Comparison of ENCODE assay signal across 20 cellular contexts in the genomic region with DNA sequence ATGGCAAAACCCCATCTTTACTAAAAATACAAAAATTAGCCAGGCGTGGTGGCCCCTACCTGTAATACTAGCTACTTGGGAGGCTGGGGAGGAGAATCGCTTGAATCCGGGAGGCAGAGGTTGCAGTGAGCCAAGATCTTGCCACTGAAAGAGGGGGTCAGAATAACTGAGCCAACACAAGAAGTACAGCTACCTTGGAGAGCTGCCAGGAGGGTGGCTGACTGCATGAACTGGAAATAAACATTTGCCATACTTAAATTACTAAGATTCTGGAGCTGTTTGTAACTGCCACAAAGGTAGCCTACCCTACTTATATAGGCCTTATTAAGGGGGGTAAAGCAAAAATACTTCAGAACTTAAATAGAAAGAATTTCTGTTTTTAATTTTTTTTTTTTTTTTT. TPM values are rescaled to one million over a fixed set of nuclear protein-coding genes. Genes with fewer than 3 reads are reported as not detected.
DNase-seq lines count a peak whose midpoint lies in the region; TF ChIP-seq lines count a peak whose summit lies in the region.
"Had no signal": no experiment of that assay in that cellular context is flagged by ENCODE, and none has a peak within 500 bp of the region (broad histone marks: within the 10 kb centered on the region; RNA-seq: fewer than 3 reads in every experiment).

No MANE protein-coding gene starts in this region.

- H3K27ac Mint-ChIP-seq in activated naive CD4-positive, alpha-beta T cell treated with anti-CD3 and anti-CD28 coated beads for 36 hours, result no peak overlapping the region
- H3K27ac Mint-ChIP-seq in activated naive CD8-positive, alpha-beta T cell treated with anti-CD3 and anti-CD28 coated beads for 36 hours, result no peak overlapping the region
- no peak overlapping the region for H3K27ac Mint-ChIP-seq in CD8-positive, alpha-beta memory T cell
- H3K27ac Mint-ChIP-seq: activated CD4-positive, alpha-beta memory T cell treated with anti-CD3 and anti-CD28 coated beads, Interleukin-2, amount 10 ng/mL, durations not matched to agents 7 days and 5 days; activated T-cell treated with anti-CD3 and anti-CD28 coated beads, Interleukin-2, amount 50 U/mL, for 72 hours; stimulated activated naive CD8-positive, alpha-beta T cell treated with anti-CD3 and anti-CD28 coated beads, Interleukin-15, amount 100 ng/mL, for 72 hours had no signal

- no peak overlapping the region for H3K27ac ChIP-seq in cardiac muscle cell
- no peak overlapping the region for H3K27ac ChIP-seq in right atrium auricular region
- peak overlapping the region in 2 of 3 donors; percentile 56 to 61 for H3K27ac ChIP-seq in thyroid gland
- H3K27ac ChIP-seq in CD8-positive, alpha-beta memory T cell (ENCODE audit: low read depth, low read length), result no peak overlapping the region
- H3K27ac ChIP-seq: colonic mucosa, pancreas, vagina had no signal

- H3K4me1 ChIP-seq in cardiac muscle cell (ENCODE audit: low read depth) (no peaks in the 10 kb centered on the region), right atrium auricular region (no peaks in the 10 kb centered on the region), adipocyte (ENCODE audit: control insufficient read depth, insufficient read depth, low read length) (peaks cover 3% of the 10 kb centered on the region), thyroid gland (peaks cover 22 to 28% of the 10 kb centered on the region in 2 donors)
- no peaks in the 10 kb centered on the region for H3K4me1 ChIP-seq in CD8-positive, alpha-beta memory T cell (ENCODE audit: insufficient read depth, low read length)
- H3K4me1 ChIP-seq: colonic mucosa, pancreas, vagina had no signal

- H3K9ac ChIP-seq in adipocyte (ENCODE audit: low read length), result no peak overlapping the region

- TF ChIP-seq POLR2A in thyroid gland (IDR thresholded peaks at IDR 0.05), result no peak

- WGBS in thyroid gland, 2 donors, result 38 to 58% methylated on average over 3 of the region's 3 CpGs

- intact Hi-C loops in thyroid gland (cut with DNase I), result loop anchor here (5.0 kb wide), 1 partner anchor 47 kb away; no protein-coding TSS in a partner anchor
- intact Hi-C loops in activated naive CD4-positive, alpha-beta T cell treated with anti-CD3 and anti-CD28 coated beads for 36 hours (cut with micrococcal nuclease), result no loop called here

- H3K36me3 ChIP-seq in cardiac muscle cell (no peaks in the 10 kb centered on the region), right atrium auricular region (no peaks in the 10 kb centered on the region), adipocyte (ENCODE audit: control insufficient read depth, insufficient read depth, low read length, severe bottlenecking) (no peaks in the 10 kb centered on the region), thyroid gland (no peaks in the 10 kb centered on the region)
- H3K36me3 ChIP-seq in CD8-positive, alpha-beta memory T cell (ENCODE audit: insufficient read depth, low read length), result no peaks in the 10 kb centered on the region
- H3K36me3 ChIP-seq: colonic mucosa, pancreas, vagina had no signal

- TF ChIP-seq CTCF in cardiac muscle cell (IDR thresholded peaks at IDR 0.05; ENCODE audit: low read depth, low read length) (no peak), right atrium auricular region (IDR thresholded peaks at IDR 0.05) (no peak), fibroblast of pulmonary artery (IDR thresholded peaks at IDR 0.05; ENCODE audit: low read length, missing control alignments) (no peak), thyroid gland (IDR thresholded peaks at IDR 0.05) (no peak)

- H3K4me1 Mint-ChIP-seq in activated naive CD4-positive, alpha-beta T cell treated with anti-CD3 and anti-CD28 coated beads for 36 hours (ENCODE audit: low read depth), result no peaks in the 10 kb centered on the region
- no peaks in the 10 kb centered on the region for H3K4me1 Mint-ChIP-seq in activated naive CD8-positive, alpha-beta T cell treated with anti-CD3 and anti-CD28 coated beads for 36 hours
- H3K4me1 Mint-ChIP-seq in CD8-positive, alpha-beta memory T cell, result no peaks in the 10 kb centered on the region
- H3K4me1 Mint-ChIP-seq: activated CD4-positive, alpha-beta memory T cell treated with anti-CD3 and anti-CD28 coated beads, Interleukin-2, amount 10 ng/mL, durations not matched to agents 7 days and 5 days; stimulated activated naive CD8-positive, alpha-beta T cell treated with anti-CD3 and anti-CD28 coated beads, Interleukin-15, amount 100 ng/mL, for 72 hours had no signal

- H3K36me3 Mint-ChIP-seq in activated naive CD4-positive, alpha-beta T cell treated with anti-CD3 and anti-CD28 coated beads for 36 hours (ENCODE audit: low read depth), result no peaks in the 10 kb centered on the region
- no peaks in the 10 kb centered on the region for H3K36me3 Mint-ChIP-seq in activated naive CD8-positive, alpha-beta T cell treated with anti-CD3 and anti-CD28 coated beads for 36 hours
- H3K36me3 Mint-ChIP-seq in CD8-positive, alpha-beta memory T cell, result no peaks in the 10 kb centered on the region

- H3K9me3 ChIP-seq in cardiac muscle cell (ENCODE audit: low read depth) (no peaks in the 10 kb centered on the region), right atrium auricular region (no peaks in the 10 kb centered on the region), adipocyte (ENCODE audit: control insufficient read depth, low read length) (peaks cover 7% of the 10 kb centered on the region), thyroid gland (no peaks in the 10 kb centered on the region)
- no peaks in the 10 kb centered on the region for H3K9me3 ChIP-seq in CD8-positive, alpha-beta memory T cell (ENCODE audit: low read length)
- H3K9me3 ChIP-seq: Caco-2, colonic mucosa, pancreas, vagina had no signal

- H3K9me3 Mint-ChIP-seq in activated naive CD4-positive, alpha-beta T cell treated with anti-CD3 and anti-CD28 coated beads for 36 hours, result no peaks in the 10 kb centered on the region
- H3K9me3 Mint-ChIP-seq in activated naive CD8-positive, alpha-beta T cell treated with anti-CD3 and anti-CD28 coated beads for 36 hours, result no peaks in the 10 kb centered on the region
- H3K9me3 Mint-ChIP-seq in CD8-positive, alpha-beta memory T cell, result no peaks in the 10 kb centered on the region
- H3K9me3 Mint-ChIP-seq: activated CD4-positive, alpha-beta memory T cell treated with anti-CD3 and anti-CD28 coated beads, Interleukin-2, amount 10 ng/mL, durations not matched to agents 7 days and 5 days; activated T-cell treated with anti-CD3 and anti-CD28 coated beads, Interleukin-2, amount 50 U/mL, for 72 hours; stimulated activated naive CD8-positive, alpha-beta T cell treated with anti-CD3 and anti-CD28 coated beads, Interleukin-15, amount 100 ng/mL, for 72 hours had no signal

- H3K4me3 Mint-ChIP-seq in activated naive CD4-positive, alpha-beta T cell treated with anti-CD3 and anti-CD28 coated beads for 36 hours, result no peak overlapping the region
- no peak overlapping the region for H3K4me3 Mint-ChIP-seq in activated naive CD8-positive, alpha-beta T cell treated with anti-CD3 and anti-CD28 coated beads for 36 hours
- no peak overlapping the region for H3K4me3 Mint-ChIP-seq in CD8-positive, alpha-beta memory T cell
- H3K4me3 Mint-ChIP-seq: activated CD4-positive, alpha-beta memory T cell treated with anti-CD3 and anti-CD28 coated beads, Interleukin-2, amount 10 ng/mL, durations not matched to agents 7 days and 5 days; activated T-cell treated with anti-CD3 and anti-CD28 coated beads, Interleukin-2, amount 50 U/mL, for 72 hours; stimulated activated naive CD8-positive, alpha-beta T cell treated with anti-CD3 and anti-CD28 coated beads, Interleukin-15, amount 100 ng/mL, for 72 hours had no signal

- H3K27me3 Mint-ChIP-seq in activated naive CD4-positive, alpha-beta T cell treated with anti-CD3 and anti-CD28 coated beads for 36 hours (ENCODE audit: low read depth), result no peaks in the 10 kb centered on the region
- no peaks in the 10 kb centered on the region for H3K27me3 Mint-ChIP-seq in activated naive CD8-positive, alpha-beta T cell treated with anti-CD3 and anti-CD28 coated beads for 36 hours
- H3K27me3 Mint-ChIP-seq in CD8-positive, alpha-beta memory T cell, result peaks cover under 1 to 2% of the 10 kb centered on the region in 2 donors
- H3K27me3 Mint-ChIP-seq: activated CD4-positive, alpha-beta memory T cell treated with anti-CD3 and anti-CD28 coated beads, Interleukin-2, amount 10 ng/mL, durations not matched to agents 7 days and 5 days; stimulated activated naive CD8-positive, alpha-beta T cell treated with anti-CD3 and anti-CD28 coated beads, Interleukin-15, amount 100 ng/mL, for 72 hours had no signal

- CTCF ChIA-PET in activated naive CD4-positive, alpha-beta T cell treated with anti-CD3 and anti-CD28 coated beads for 36 hours (lab: Charles Lee), result interaction anchor here (0.6 to 2.5 kb wide), 3 partner anchors 65 to 517 kb away, joined by 3 to 8 read pairs (median 3); no protein-coding TSS in a partner anchor
- CTCF ChIA-PET in CD8-positive, alpha-beta memory T cell (lab: Charles Lee), result interaction anchor here (2.4 kb wide), 1 partner anchor 65 kb away, joined by 8 read pairs; no protein-coding TSS in a partner anchor

- DNase-seq in cardiac muscle cell (ENCODE audit: low read depth in 1 of 2, low spot score in 1 of 2) (peak; percentile 48), right atrium auricular region (ENCODE audit: low spot score) (no peak), adipocyte (ENCODE audit: low read depth) (peak; percentile 56), fibroblast of pulmonary artery (ENCODE audit: low read depth) (peak; percentile 47), thyroid gland (peak; percentile 66 to 75)
- DNase-seq in activated naive CD4-positive, alpha-beta T cell treated with anti-CD3 and anti-CD28 coated beads for 36 hours, result no peak
- no peak for DNase-seq in activated naive CD8-positive, alpha-beta T cell treated with anti-CD3 and anti-CD28 coated beads for 36 hours
- no peak for DNase-seq in CD8-positive, alpha-beta memory T cell
- DNase-seq: activated CD4-positive, alpha-beta memory T cell treated with anti-CD3 and anti-CD28 coated beads, Interleukin-2, amount 10 ng/mL, durations not matched to agents 7 days and 5 days; activated T-cell treated with anti-CD3 and anti-CD28 coated beads, Interleukin-2, amount 50 U/mL, for 72 hours; colonic mucosa; hippocampal formation; KG1; NCI-H1436; NCI-H510A; stimulated activated naive CD8-positive, alpha-beta T cell treated with anti-CD3 and anti-CD28 coated beads, Interleukin-15, amount 100 ng/mL, for 72 hours; SW 1271 had no signal

- no peaks in the 10 kb centered on the region for H3K27me3 ChIP-seq in cardiac muscle cell
- no peaks in the 10 kb centered on the region for H3K27me3 ChIP-seq in right atrium auricular region
- no peaks in the 10 kb centered on the region for H3K27me3 ChIP-seq in adipocyte (replicated peaks; ENCODE audit: control insufficient read depth, insufficient read depth, low read length)
- H3K27me3 ChIP-seq in thyroid gland, result no peaks in the 10 kb centered on the region
- H3K27me3 ChIP-seq in CD8-positive, alpha-beta memory T cell (ENCODE audit: insufficient read depth, low read length, poor library complexity, severe bottlenecking), result no peaks in the 10 kb centered on the region
- H3K27me3 ChIP-seq: colonic mucosa, pancreas, vagina had no signal

- POLR2A ChIA-PET in CD8-positive, alpha-beta memory T cell (lab: Charles Lee), result no interaction called here

- H3K4me3 ChIP-seq in cardiac muscle cell, result no peak overlapping the region
- H3K4me3 ChIP-seq in right atrium auricular region, result no peak overlapping the region
- no peak overlapping the region for H3K4me3 ChIP-seq in adipocyte (ENCODE audit: low read length)
- no peak overlapping the region for H3K4me3 ChIP-seq in fibroblast of pulmonary artery (replicated peaks; ENCODE audit: low read depth, low read length)
- no peak overlapping the region for H3K4me3 ChIP-seq in thyroid gland (replicated peaks in 1 of 3)
- no peak overlapping the region for H3K4me3 ChIP-seq in CD8-positive, alpha-beta memory T cell (ENCODE audit: low read length)
- H3K4me3 ChIP-seq: colonic mucosa, pancreas, vagina had no signal

RNA-seq across cellular contexts. Expression of gene PIK3CB, which starts 15.4 kb away (rescaled TPM):
- total RNA-seq in cardiac muscle cell (6.5 and 8.1 TPM in 2 replicates), right atrium auricular region (10 to 100 TPM; 27.7 to 35.0 TPM), thyroid gland (10 to 100 TPM; 60.2 to 90.0 (median 78.5) TPM)
- polyA plus RNA-seq in cardiac muscle cell, result 12.4 and 12.6 TPM in 2 replicates
- total RNA-seq in activated naive CD4-positive, alpha-beta T cell treated with anti-CD3 and anti-CD28 coated beads for 36 hours, result 10 to 100 TPM; 19.2 to 20.6 TPM
- total RNA-seq in activated naive CD8-positive, alpha-beta T cell treated with anti-CD3 and anti-CD28 coated beads for 36 hours, result 10 to 100 TPM; 17.4 to 20.5 TPM
- 10 to 100 TPM; 17.3 to 17.6 TPM for total RNA-seq in CD8-positive, alpha-beta memory T cell
- polyA plus RNA-seq in CD8-positive, alpha-beta memory T cell, result 17.1 TPM

Comparison
In these comparisons a context has a peak if more than half of its experiments do, and no peak if none do; other contexts are left out.
1. DNase-seq: peak in cardiac muscle cell (2 of 2), adipocyte (single experiment), fibroblast of pulmonary artery (single experiment) and thyroid gland (2 of 2); none in right atrium auricular region (single experiment), activated naive CD4-positive, alpha-beta T cell treated with anti-CD3 and anti-CD28 coated beads for 36 hours (single experiment), activated naive CD8-positive, alpha-beta T cell treated with anti-CD3 and anti-CD28 coated beads for 36 hours (single experiment) and CD8-positive, alpha-beta memory T cell (0 of 5).
2. H3K27ac ChIP-seq: peak in thyroid gland (2 of 3); none in cardiac muscle cell (single experiment), right atrium auricular region (0 of 2) and CD8-positive, alpha-beta memory T cell (single experiment).